13 cellular contexts compared by ENCODE assay signal in the genomic region with DNA sequence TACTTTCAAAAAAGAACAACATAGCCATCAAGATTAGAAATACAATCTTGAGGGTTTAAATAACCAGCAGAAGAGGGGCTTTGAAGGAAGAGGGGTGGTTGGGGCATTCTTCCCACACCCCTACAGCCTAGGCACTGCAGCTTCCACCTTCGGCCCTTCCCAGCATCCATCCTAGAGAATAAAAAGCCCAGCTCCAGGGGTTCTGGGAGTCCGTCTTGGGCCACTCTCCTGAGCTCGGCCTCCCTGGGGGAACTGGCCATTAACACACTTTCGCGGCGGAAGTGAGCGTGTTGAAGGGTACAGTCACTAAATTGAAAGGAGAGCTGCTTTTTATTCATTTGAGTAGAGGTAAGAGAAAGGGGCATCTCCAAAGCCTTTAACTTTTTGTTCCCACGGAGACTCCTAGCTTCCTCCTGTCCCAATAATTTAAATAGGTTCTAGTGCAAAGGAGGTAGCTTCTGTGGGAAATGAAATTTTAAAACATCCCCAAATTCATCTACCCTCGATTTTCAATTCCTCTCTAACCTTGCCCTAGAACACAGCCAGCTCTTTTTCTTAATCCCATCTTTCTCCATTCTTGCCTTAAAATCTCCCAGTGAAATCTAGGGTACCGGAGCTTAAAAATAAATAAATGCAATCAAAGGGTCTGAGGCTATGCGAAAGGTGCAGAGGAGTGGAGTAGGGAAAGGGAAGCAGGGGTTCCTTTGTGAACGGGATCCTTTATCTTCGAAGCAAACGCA. TPM values are rescaled to one million over a fixed set of nuclear protein-coding genes. Genes with fewer than 3 reads are reported as not detected.
DNase-seq lines count a peak whose midpoint lies in the region; ATAC-seq and TF ChIP-seq lines count a peak whose summit lies in the region.
"Had no signal": no experiment of that assay in that cellular context is flagged by ENCODE, and none has a peak within 500 bp of the region (broad histone marks: within the 10 kb centered on the region; RNA-seq: fewer than 3 reads in every experiment).

No MANE protein-coding gene starts in this region.

- H3K27ac Mint-ChIP-seq in neural crest cell (ENCODE audit: unreplicated experiment) = no peak overlapping the region

- TF ChIP-seq POLR2A in heart left ventricle (IDR thresholded peaks at IDR 0.05) = no peak
- no peak for TF ChIP-seq POLR2A in upper lobe of left lung (IDR thresholded peaks at IDR 0.05)

- H3K36me3 ChIP-seq in heart left ventricle = no peaks in the 10 kb centered on the region
- no peaks in the 10 kb centered on the region for H3K36me3 ChIP-seq in upper lobe of left lung
- H3K36me3 ChIP-seq: uterus had no signal

- intact Hi-C loops in heart left ventricle (cut with DNase I) (loop anchor here in 5 of 10 donors (5.0 to 10.0 kb wide), 8 partner anchors 33 to 770 kb away; a partner anchor contains a TSS), left cardiac atrium (cut with DNase I) (loop anchor here in 1 of 2 donors (5.0 kb wide), 1 partner anchor 33 kb away; a partner anchor contains a TSS)

- H3K27ac ChIP-seq in heart left ventricle (peak overlapping the region; percentile 37 to 94 (median 78)), upper lobe of left lung (peak overlapping the region; percentile 13 to 85 (median 66))
- H3K27ac ChIP-seq: KMS-11 had no signal

- H3K4me1 ChIP-seq in heart left ventricle (peaks cover 7 to 72% (median 38%) of the 10 kb centered on the region in 12 donors), upper lobe of left lung (peaks cover 29 to 42% (median 33%) of the 10 kb centered on the region in 4 donors)
- H3K4me1 ChIP-seq: uterus had no signal

- H3K9me3 ChIP-seq in heart left ventricle = no peaks in the 10 kb centered on the region
- H3K9me3 ChIP-seq in upper lobe of left lung = no peaks in the 10 kb centered on the region
- H3K9me3 ChIP-seq: uterus had no signal

- no peak for TF ChIP-seq EP300 in upper lobe of left lung (IDR thresholded peaks at IDR 0.05)

- H3K4me3 ChIP-seq in heart left ventricle (peak overlapping the region in 6 of 12 donors; percentile 8 to 70 (median 50)), epithelial cell of proximal tubule (ENCODE audit: low read depth, low read length) (peak overlapping the region; percentile 62), upper lobe of left lung (no peak overlapping the region)
- H3K4me3 ChIP-seq: uterus had no signal

- TF ChIP-seq CTCF in heart left ventricle (IDR thresholded peaks at IDR 0.05) (no peak), epithelial cell of proximal tubule (conservative IDR thresholded peaks at IDR 0.05; ENCODE audit: low read depth, low read length) (no peak), neural crest cell (conservative IDR thresholded peaks at IDR 0.05) (no peak), upper lobe of left lung (IDR thresholded peaks at IDR 0.05) (no peak)

- WGBS in heart left ventricle, 4 donors = 77 to 83% (median 78%) methylated on average over 14 of the region's 14 CpGs
- 38 to 64% methylated on average over 14 of the region's 14 CpGs for WGBS in upper lobe of left lung, 2 donors

- H3K27me3 Mint-ChIP-seq in neural crest cell (ENCODE audit: low read depth) = no peaks in the 10 kb centered on the region

- no peaks in the 10 kb centered on the region for H3K9me3 Mint-ChIP-seq in neural crest cell

- H3K4me1 Mint-ChIP-seq in neural crest cell = peaks cover 43% of the 10 kb centered on the region

- H3K36me3 Mint-ChIP-seq in neural crest cell (ENCODE audit: low read depth) = no peaks in the 10 kb centered on the region

- peak in 1 of 5 donors; percentile 40 for DNase-seq in heart left ventricle
- DNase-seq in left cardiac atrium = no peak
- no peak for DNase-seq in epithelial cell of proximal tubule (ENCODE audit: low read depth)
- DNase-seq in neural crest cell (ENCODE audit: low read depth, low spot score) = no peak
- no peak for DNase-seq in upper lobe of left lung
- DNase-seq in OCI-M1 (lab: John Stamatoyannopoulos, UW) = no peak
- DNase-seq: DND-41; effector CD4-positive, alpha-beta T cell; T-helper 9 cell; uterus had no signal

- ATAC-seq in heart left ventricle (no peak), left cardiac atrium (no peak), upper lobe of left lung (ENCODE audit: low FRiP score in 2 of 2) (no peak), HG02938 (IDR thresholded peaks at IDR 0.05; ENCODE audit: unreplicated experiment) (no peak), GM19455 (IDR thresholded peaks at IDR 0.05; ENCODE audit: unreplicated experiment) (no peak)

- H3K27me3 ChIP-seq in heart left ventricle (peaks cover 0 to 50% (median 0%) of the 10 kb centered on the region in 9 donors), upper lobe of left lung (peaks cover 0 to 22% (median 7%) of the 10 kb centered on the region in 4 donors)

- peak overlapping the region; percentile 72 for H3K4me3 Mint-ChIP-seq in neural crest cell

RNA-seq across cellular contexts. Expression of a gene that starts 31.1 kb away (rescaled TPM):
- total RNA-seq in heart left ventricle (100 to 1,000 TPM in 5 of 9 donors, 10 to 100 TPM in 4; 80.9 to 148 (median 116) TPM), left cardiac atrium (100 to 1,000 TPM; 110 to 118 TPM), epithelial cell of proximal tubule (2.4 and 5.0 TPM in 2 replicates), neural crest cell (2.9 and 3.7 TPM in 2 replicates), upper lobe of left lung (100 to 1,000 TPM in 1 of 6 donors, 10 to 100 TPM in 5; 33.9 to 109 (median 67.5) TPM)
- 10 to 100 TPM; 24.5 to 36.3 TPM for polyA plus RNA-seq in heart left ventricle
